Comparison of ENCODE assay signal across 11 cellular contexts in genomic region chr3:34056181-34056910, GRCh38.
DNase-seq lines count a peak whose midpoint lies in the region; ATAC-seq, FAIRE-seq and TF ChIP-seq lines count a peak whose summit lies in the region.
"Had no signal": no experiment of that assay in that cellular context is flagged by ENCODE, and none has a peak within 500 bp of the region (broad histone marks: within the 10 kb centered on the region; RNA-seq: fewer than 3 reads in every experiment).

No MANE protein-coding gene starts in this region.

- no peak overlapping the region for H3K56ac ChIP-seq in IMR-90 (ENCODE audit: extremely low read depth, insufficient read depth, low read length)

- no peaks in the 10 kb centered on the region for H3K9me3 ChIP-seq in IMR-90 (ENCODE audit: control insufficient read depth, insufficient read depth, low read length)

- no peaks in the 10 kb centered on the region for H3K9me1 ChIP-seq in IMR-90 (ENCODE audit: insufficient read depth, low read length)

- H3K4me2 ChIP-seq in IMR-90 (ENCODE audit: low read depth, low read length) = peak overlapping the region; percentile 21; the same call in 1 of the 2 replicates

- 0 out of 2 replicates have a peak overlapping the region, but pooled peaks have one; percentile 41 for H3K18ac ChIP-seq in IMR-90 (ENCODE audit: low read depth, low read length)

- TF ChIP-seq POLR2A in GM12892 (IDR thresholded peaks at IDR 0.05; ENCODE audit: low read depth, low read length) (no peak), IMR-90 (IDR thresholded peaks at IDR 0.05; ENCODE audit: low read depth, low read length) (no peak)

- H3K9ac ChIP-seq in IMR-90 (ENCODE audit: low read depth, low read length) = no peak overlapping the region

- no peak overlapping the region for H3K27ac ChIP-seq in IMR-90 (ENCODE audit: insufficient read depth, low read length)
- H3K27ac ChIP-seq: stomach had no signal

- H4K91ac ChIP-seq in IMR-90 (ENCODE audit: insufficient read depth, low read depth, low read length) = no peak overlapping the region

- H2AK9ac ChIP-seq in IMR-90 (replicated peaks; ENCODE audit: low read depth, low read length, poor library complexity) = no peak overlapping the region

- H4K8ac ChIP-seq in IMR-90 (ENCODE audit: low read depth in 2 of 2, low read length in 2 of 2) = no peak overlapping the region; a peak in 1 of 4 replicates

- peak; percentile 20 for ATAC-seq in GM19455 (IDR thresholded peaks at IDR 0.05; ENCODE audit: unreplicated experiment)
- ATAC-seq in HG02884 (IDR thresholded peaks at IDR 0.05; ENCODE audit: unreplicated experiment) = peak; percentile 13
- ATAC-seq in IMR-90 (ENCODE audit: low read depth) = peak; percentile 25; the same call in 1 of the 2 replicates
- ATAC-seq in HG03025 (IDR thresholded peaks at IDR 0.05; ENCODE audit: low FRiP score, unreplicated experiment) = no peak

- DNase-seq in GM12892 (ENCODE audit: insufficient read length) (no peak), IMR-90 (no peak), retina (no peak), SHP77 (lab: John Stamatoyannopoulos, UW) (no peak), mesothelial cell of epicardium (ENCODE audit: low spot score in 2 of 2, unreplicated experiment in 2 of 2) (no peak)
- DNase-seq: HFFc6, naive B cell, stomach had no signal

- no peak overlapping the region for H2AK5ac ChIP-seq in IMR-90 (ENCODE audit: low read depth, low read length)

- H3K4me1 Mint-ChIP-seq in mesothelial cell of epicardium = no peaks in the 10 kb centered on the region

- peak; percentile 75 for FAIRE-seq in GM12892 (lab: Jason Lieb, UNC)

- H2BK15ac ChIP-seq in IMR-90 (ENCODE audit: low read depth, low read length) = no peak overlapping the region

- TF ChIP-seq RAD21 in IMR-90 (IDR thresholded peaks at IDR 0.05; ENCODE audit: low read length) = no peak

- H3K27me3 Mint-ChIP-seq in mesothelial cell of epicardium (ENCODE audit: low read depth) = no peaks in the 10 kb centered on the region

- intact Hi-C loops in IMR-90 (cut with micrococcal nuclease) = loop anchor here (2.0 kb wide), 1 partner anchor 44 kb away; no protein-coding TSS in a partner anchor

- dilution Hi-C loops in IMR-90 (cut with HindIII; ENCODE audit: low sequenced_read_pairs, unreplicated experiment) = no loop called here

- no peak overlapping the region for H2BK20ac ChIP-seq in IMR-90 (ENCODE audit: low read depth, low read length)

- no peak overlapping the region for H2BK120ac ChIP-seq in IMR-90 (ENCODE audit: low read depth, low read length)

- TF ChIP-seq CTCF in IMR-90 (conservative IDR thresholded peaks at IDR 0.05; ENCODE audit: low read depth, low read length) (no peak), mesothelial cell of epicardium (IDR thresholded peaks at IDR 0.05; ENCODE audit: unreplicated experiment) (no peak)

- no peak overlapping the region for H3K23ac ChIP-seq in IMR-90 (ENCODE audit: low read depth, low read length)

- H3K36me3 ChIP-seq in IMR-90 (ENCODE audit: control insufficient read depth, insufficient read depth, low read length) = no peaks in the 10 kb centered on the region
- H3K36me3 ChIP-seq: stomach had no signal

- in situ Hi-C loops in IMR-90 (cut with MboI; ENCODE audit: low sequenced_read_pairs) = no loop called here

- peaks cover 18% of the 10 kb centered on the region for H3K9me3 Mint-ChIP-seq in mesothelial cell of epicardium
- H3K9me3 Mint-ChIP-seq: HFFc6 had no signal

- no peak overlapping the region for H3K4me3 ChIP-seq in IMR-90 (ENCODE audit: insufficient read depth, low read depth, low read length)
- H3K4me3 ChIP-seq: stomach had no signal

- WGBS in IMR-90 (ENCODE audit: extremely low coverage in 2 of 2, insufficient read length in 1 of 2), 2 experiments = no CpG with 5 or more reads among the region's 3 CpGs

- no peaks in the 10 kb centered on the region for H4K20me1 ChIP-seq in IMR-90 (ENCODE audit: insufficient read depth, low read length)

- CTCF ChIA-PET in IMR-90 (lab: Yijun Ruan, JAX) = interaction anchor here (1.5 kb wide), 1 partner anchor 11 kb away, joined by 7 read pairs; no protein-coding TSS in a partner anchor

- no peak overlapping the region for H3K4ac ChIP-seq in IMR-90 (ENCODE audit: low read depth, low read length)

- POLR2A ChIA-PET in IMR-90 (lab: Charles Lee; ENCODE audit: unreplicated experiment) = no interaction called here

- no peaks in the 10 kb centered on the region for H3K36me3 Mint-ChIP-seq in mesothelial cell of epicardium
- H3K36me3 Mint-ChIP-seq: naive B cell had no signal

- BruUV-seq in IMR-90 (replicated peaks; lab: Mats Ljungman, UMichigan) = no TSS peak

- no peak overlapping the region for H3K27ac Mint-ChIP-seq in mesothelial cell of epicardium
- H3K27ac Mint-ChIP-seq: HFFc6 had no signal

- H3K14ac ChIP-seq in IMR-90 (replicated peaks; ENCODE audit: low read depth, low read length) = no peak overlapping the region

- no peak overlapping the region for H3K4me3 Mint-ChIP-seq in mesothelial cell of epicardium
- H3K4me3 Mint-ChIP-seq: HFFc6 had no signal

- H2AFZ ChIP-seq in IMR-90 (replicated peaks; ENCODE audit: low read length, poor library complexity) = no peak overlapping the region

- no peak overlapping the region for H2BK5ac ChIP-seq in IMR-90 (ENCODE audit: low read depth, low read length, poor library complexity, severe bottlenecking)

- no peak overlapping the region; the same call in none of the 2 replicates for H4K5ac ChIP-seq in IMR-90 (ENCODE audit: low read depth, low read length)

- peaks cover 3% of the 10 kb centered on the region; the same call in 1 of the 2 replicates for H3K4me1 ChIP-seq in IMR-90 (ENCODE audit: control insufficient read depth, insufficient read depth, low read length)
- H3K4me1 ChIP-seq: stomach had no signal

- H3K79me1 ChIP-seq in IMR-90 (ENCODE audit: low read depth in 1 of 2, low read length in 2 of 2) = no peaks in the 10 kb centered on the region

- H3K27me3 ChIP-seq in IMR-90 (ENCODE audit: control insufficient read depth, insufficient read depth, low read length) = no peaks in the 10 kb centered on the region
- H3K27me3 ChIP-seq: stomach had no signal

TF ChIP-seq in IMR-90, 13 proteins besides CTCF, POLR2A, EP300 and RAD21:
- TF ChIP-seq MXI1 (IDR thresholded peaks at IDR 0.05; ENCODE audit: borderline replicate concordance, low read depth, low read length) (no peak), MAFK (IDR thresholded peaks at IDR 0.05; ENCODE audit: low read depth, low read length) (no peak), BHLHE40 (IDR thresholded peaks at IDR 0.05; ENCODE audit: low read depth, low read length) (no peak), RCOR1 (IDR thresholded peaks at IDR 0.05; ENCODE audit: insufficient replicate concordance, low read length) (no peak), CHD1 (IDR thresholded peaks at IDR 0.05; ENCODE audit: low read depth, low read length) (no peak), NFE2L2 (IDR thresholded peaks at IDR 0.05; ENCODE audit: low read depth, low read length) (no peak)
